2 cellular contexts compared by ENCODE assay signal in the genomic region with DNA sequence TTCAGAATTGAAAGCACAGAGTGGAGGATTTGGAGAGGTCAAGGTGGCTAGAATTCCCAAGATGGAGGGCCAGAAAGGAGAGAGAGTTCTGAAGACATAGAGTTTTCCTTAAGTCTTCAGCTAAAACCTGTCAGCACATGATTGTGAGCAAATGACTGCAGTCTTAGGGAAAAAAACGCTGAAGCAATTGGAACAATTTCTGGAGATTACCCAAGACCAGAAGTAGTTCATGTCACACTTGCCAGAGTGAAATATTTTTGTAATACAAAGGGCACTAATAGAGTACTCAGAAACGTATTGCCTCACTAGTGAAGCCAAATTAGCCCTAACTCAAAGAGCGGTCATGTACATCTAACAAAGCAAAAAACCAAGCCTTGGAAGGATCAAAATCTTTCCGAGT.
TF ChIP-seq lines count a peak whose summit lies in the region.

No MANE protein-coding gene starts in this region.

TF ChIP-seq in GM23338, 12 proteins besides CTCF, POLR2A, EP300 and RAD21 (continues in another document):
- TF ChIP-seq ZNF114 (CRISPR knock-in tag; IDR thresholded peaks at IDR 0.05): no peak
- TF ChIP-seq CREB1 (CRISPR knock-in tag; IDR thresholded peaks at IDR 0.05; ENCODE audit: low read depth): no peak
- TF ChIP-seq EZH2 (IDR thresholded peaks at IDR 0.05; ENCODE audit: low read depth, unreplicated experiment): no peak
- no peak for TF ChIP-seq ZNF331 (CRISPR knock-in tag; IDR thresholded peaks at IDR 0.05; ENCODE audit: low read depth)
- no peak for TF ChIP-seq STAT1 (IDR thresholded peaks at IDR 0.05; ENCODE audit: unreplicated experiment)
- TF ChIP-seq NANOG (IDR thresholded peaks at IDR 0.05; ENCODE audit: borderline replicate concordance): no peak
- TF ChIP-seq POLR2AphosphoS5 (IDR thresholded peaks at IDR 0.05; ENCODE audit: low read depth): no peak
- TF ChIP-seq, protein P1, sequence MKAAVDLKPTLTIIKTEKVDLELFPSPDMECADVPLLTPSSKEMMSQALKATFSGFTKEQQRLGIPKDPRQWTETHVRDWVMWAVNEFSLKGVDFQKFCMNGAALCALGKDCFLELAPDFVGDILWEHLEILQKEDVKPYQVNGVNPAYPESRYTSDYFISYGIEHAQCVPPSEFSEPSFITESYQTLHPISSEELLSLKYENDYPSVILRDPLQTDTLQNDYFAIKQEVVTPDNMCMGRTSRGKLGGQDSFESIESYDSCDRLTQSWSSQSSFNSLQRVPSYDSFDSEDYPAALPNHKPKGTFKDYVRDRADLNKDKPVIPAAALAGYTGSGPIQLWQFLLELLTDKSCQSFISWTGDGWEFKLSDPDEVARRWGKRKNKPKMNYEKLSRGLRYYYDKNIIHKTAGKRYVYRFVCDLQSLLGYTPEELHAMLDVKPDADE (IDR thresholded peaks at IDR 0.05): no peak
- no peak for TF ChIP-seq EZH2phosphoT487 (IDR thresholded peaks at IDR 0.05; ENCODE audit: unreplicated experiment)
- TF ChIP-seq, protein P2, sequence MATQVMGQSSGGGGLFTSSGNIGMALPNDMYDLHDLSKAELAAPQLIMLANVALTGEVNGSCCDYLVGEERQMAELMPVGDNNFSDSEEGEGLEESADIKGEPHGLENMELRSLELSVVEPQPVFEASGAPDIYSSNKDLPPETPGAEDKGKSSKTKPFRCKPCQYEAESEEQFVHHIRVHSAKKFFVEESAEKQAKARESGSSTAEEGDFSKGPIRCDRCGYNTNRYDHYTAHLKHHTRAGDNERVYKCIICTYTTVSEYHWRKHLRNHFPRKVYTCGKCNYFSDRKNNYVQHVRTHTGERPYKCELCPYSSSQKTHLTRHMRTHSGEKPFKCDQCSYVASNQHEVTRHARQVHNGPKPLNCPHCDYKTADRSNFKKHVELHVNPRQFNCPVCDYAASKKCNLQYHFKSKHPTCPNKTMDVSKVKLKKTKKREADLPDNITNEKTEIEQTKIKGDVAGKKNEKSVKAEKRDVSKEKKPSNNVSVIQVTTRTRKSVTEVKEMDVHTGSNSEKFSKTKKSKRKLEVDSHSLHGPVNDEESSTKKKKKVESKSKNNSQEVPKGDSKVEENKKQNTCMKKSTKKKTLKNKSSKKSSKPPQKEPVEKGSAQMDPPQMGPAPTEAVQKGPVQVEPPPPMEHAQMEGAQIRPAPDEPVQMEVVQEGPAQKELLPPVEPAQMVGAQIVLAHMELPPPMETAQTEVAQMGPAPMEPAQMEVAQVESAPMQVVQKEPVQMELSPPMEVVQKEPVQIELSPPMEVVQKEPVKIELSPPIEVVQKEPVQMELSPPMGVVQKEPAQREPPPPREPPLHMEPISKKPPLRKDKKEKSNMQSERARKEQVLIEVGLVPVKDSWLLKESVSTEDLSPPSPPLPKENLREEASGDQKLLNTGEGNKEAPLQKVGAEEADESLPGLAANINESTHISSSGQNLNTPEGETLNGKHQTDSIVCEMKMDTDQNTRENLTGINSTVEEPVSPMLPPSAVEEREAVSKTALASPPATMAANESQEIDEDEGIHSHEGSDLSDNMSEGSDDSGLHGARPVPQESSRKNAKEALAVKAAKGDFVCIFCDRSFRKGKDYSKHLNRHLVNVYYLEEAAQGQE (IDR thresholded peaks at IDR 0.05; ENCODE audit: unreplicated experiment): no peak

TF ChIP-seq in H1, 55 proteins besides CTCF, POLR2A, EP300 and RAD21 (continued from another document):
- TF ChIP-seq RBBP5 (IDR thresholded peaks at IDR 0.05; ENCODE audit: borderline replicate concordance, low read depth, low read length) (no peak), KDM1A (IDR thresholded peaks at IDR 0.05; ENCODE audit: borderline replicate concordance, low read length) (no peak), BACH1 (IDR thresholded peaks at IDR 0.05; ENCODE audit: low read length) (no peak), BCL11A (IDR thresholded peaks at IDR 0.05; ENCODE audit: low read depth in 2 of 2, low read length in 2 of 2) (no peak), POLR2AphosphoS5 (IDR thresholded peaks at IDR 0.05; ENCODE audit: low read depth, low read length) (no peak), HDAC6 (IDR thresholded peaks at IDR 0.05; ENCODE audit: low read depth, low read length) (no peak), PHF8 (conservative IDR thresholded peaks at IDR 0.05; ENCODE audit: low read depth, low read length) (no peak), RNF2 (IDR thresholded peaks at IDR 0.05; ENCODE audit: borderline replicate concordance, low read depth, low read length, missing control alignments, poor library complexity, severe bottlenecking) (no peak)
- TF ChIP-seq, protein P3, sequence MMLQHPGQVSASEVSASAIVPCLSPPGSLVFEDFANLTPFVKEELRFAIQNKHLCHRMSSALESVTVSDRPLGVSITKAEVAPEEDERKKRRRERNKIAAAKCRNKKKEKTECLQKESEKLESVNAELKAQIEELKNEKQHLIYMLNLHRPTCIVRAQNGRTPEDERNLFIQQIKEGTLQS (IDR thresholded peaks at IDR 0.05; ENCODE audit: insufficient read depth, low read depth, low read length): no peak
- TF ChIP-seq, protein P4, sequence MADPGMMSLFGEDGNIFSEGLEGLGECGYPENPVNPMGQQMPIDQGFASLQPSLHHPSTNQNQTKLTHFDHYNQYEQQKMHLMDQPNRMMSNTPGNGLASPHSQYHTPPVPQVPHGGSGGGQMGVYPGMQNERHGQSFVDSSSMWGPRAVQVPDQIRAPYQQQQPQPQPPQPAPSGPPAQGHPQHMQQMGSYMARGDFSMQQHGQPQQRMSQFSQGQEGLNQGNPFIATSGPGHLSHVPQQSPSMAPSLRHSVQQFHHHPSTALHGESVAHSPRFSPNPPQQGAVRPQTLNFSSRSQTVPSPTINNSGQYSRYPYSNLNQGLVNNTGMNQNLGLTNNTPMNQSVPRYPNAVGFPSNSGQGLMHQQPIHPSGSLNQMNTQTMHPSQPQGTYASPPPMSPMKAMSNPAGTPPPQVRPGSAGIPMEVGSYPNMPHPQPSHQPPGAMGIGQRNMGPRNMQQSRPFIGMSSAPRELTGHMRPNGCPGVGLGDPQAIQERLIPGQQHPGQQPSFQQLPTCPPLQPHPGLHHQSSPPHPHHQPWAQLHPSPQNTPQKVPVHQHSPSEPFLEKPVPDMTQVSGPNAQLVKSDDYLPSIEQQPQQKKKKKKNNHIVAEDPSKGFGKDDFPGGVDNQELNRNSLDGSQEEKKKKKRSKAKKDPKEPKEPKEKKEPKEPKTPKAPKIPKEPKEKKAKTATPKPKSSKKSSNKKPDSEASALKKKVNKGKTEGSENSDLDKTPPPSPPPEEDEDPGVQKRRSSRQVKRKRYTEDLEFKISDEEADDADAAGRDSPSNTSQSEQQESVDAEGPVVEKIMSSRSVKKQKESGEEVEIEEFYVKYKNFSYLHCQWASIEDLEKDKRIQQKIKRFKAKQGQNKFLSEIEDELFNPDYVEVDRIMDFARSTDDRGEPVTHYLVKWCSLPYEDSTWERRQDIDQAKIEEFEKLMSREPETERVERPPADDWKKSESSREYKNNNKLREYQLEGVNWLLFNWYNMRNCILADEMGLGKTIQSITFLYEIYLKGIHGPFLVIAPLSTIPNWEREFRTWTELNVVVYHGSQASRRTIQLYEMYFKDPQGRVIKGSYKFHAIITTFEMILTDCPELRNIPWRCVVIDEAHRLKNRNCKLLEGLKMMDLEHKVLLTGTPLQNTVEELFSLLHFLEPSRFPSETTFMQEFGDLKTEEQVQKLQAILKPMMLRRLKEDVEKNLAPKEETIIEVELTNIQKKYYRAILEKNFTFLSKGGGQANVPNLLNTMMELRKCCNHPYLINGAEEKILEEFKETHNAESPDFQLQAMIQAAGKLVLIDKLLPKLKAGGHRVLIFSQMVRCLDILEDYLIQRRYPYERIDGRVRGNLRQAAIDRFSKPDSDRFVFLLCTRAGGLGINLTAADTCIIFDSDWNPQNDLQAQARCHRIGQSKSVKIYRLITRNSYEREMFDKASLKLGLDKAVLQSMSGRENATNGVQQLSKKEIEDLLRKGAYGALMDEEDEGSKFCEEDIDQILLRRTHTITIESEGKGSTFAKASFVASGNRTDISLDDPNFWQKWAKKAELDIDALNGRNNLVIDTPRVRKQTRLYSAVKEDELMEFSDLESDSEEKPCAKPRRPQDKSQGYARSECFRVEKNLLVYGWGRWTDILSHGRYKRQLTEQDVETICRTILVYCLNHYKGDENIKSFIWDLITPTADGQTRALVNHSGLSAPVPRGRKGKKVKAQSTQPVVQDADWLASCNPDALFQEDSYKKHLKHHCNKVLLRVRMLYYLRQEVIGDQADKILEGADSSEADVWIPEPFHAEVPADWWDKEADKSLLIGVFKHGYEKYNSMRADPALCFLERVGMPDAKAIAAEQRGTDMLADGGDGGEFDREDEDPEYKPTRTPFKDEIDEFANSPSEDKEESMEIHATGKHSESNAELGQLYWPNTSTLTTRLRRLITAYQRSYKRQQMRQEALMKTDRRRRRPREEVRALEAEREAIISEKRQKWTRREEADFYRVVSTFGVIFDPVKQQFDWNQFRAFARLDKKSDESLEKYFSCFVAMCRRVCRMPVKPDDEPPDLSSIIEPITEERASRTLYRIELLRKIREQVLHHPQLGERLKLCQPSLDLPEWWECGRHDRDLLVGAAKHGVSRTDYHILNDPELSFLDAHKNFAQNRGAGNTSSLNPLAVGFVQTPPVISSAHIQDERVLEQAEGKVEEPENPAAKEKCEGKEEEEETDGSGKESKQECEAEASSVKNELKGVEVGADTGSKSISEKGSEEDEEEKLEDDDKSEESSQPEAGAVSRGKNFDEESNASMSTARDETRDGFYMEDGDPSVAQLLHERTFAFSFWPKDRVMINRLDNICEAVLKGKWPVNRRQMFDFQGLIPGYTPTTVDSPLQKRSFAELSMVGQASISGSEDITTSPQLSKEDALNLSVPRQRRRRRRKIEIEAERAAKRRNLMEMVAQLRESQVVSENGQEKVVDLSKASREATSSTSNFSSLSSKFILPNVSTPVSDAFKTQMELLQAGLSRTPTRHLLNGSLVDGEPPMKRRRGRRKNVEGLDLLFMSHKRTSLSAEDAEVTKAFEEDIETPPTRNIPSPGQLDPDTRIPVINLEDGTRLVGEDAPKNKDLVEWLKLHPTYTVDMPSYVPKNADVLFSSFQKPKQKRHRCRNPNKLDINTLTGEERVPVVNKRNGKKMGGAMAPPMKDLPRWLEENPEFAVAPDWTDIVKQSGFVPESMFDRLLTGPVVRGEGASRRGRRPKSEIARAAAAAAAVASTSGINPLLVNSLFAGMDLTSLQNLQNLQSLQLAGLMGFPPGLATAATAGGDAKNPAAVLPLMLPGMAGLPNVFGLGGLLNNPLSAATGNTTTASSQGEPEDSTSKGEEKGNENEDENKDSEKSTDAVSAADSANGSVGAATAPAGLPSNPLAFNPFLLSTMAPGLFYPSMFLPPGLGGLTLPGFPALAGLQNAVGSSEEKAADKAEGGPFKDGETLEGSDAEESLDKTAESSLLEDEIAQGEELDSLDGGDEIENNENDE (IDR thresholded peaks at IDR 0.05; ENCODE audit: insufficient replicate concordance, low read length): no peak
- TF ChIP-seq, protein P5, sequence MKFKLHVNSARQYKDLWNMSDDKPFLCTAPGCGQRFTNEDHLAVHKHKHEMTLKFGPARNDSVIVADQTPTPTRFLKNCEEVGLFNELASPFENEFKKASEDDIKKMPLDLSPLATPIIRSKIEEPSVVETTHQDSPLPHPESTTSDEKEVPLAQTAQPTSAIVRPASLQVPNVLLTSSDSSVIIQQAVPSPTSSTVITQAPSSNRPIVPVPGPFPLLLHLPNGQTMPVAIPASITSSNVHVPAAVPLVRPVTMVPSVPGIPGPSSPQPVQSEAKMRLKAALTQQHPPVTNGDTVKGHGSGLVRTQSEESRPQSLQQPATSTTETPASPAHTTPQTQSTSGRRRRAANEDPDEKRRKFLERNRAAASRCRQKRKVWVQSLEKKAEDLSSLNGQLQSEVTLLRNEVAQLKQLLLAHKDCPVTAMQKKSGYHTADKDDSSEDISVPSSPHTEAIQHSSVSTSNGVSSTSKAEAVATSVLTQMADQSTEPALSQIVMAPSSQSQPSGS (IDR thresholded peaks at IDR 0.05; ENCODE audit: low read length): no peak
